ENCODE assay signal across 8 cellular contexts in the genomic region with DNA sequence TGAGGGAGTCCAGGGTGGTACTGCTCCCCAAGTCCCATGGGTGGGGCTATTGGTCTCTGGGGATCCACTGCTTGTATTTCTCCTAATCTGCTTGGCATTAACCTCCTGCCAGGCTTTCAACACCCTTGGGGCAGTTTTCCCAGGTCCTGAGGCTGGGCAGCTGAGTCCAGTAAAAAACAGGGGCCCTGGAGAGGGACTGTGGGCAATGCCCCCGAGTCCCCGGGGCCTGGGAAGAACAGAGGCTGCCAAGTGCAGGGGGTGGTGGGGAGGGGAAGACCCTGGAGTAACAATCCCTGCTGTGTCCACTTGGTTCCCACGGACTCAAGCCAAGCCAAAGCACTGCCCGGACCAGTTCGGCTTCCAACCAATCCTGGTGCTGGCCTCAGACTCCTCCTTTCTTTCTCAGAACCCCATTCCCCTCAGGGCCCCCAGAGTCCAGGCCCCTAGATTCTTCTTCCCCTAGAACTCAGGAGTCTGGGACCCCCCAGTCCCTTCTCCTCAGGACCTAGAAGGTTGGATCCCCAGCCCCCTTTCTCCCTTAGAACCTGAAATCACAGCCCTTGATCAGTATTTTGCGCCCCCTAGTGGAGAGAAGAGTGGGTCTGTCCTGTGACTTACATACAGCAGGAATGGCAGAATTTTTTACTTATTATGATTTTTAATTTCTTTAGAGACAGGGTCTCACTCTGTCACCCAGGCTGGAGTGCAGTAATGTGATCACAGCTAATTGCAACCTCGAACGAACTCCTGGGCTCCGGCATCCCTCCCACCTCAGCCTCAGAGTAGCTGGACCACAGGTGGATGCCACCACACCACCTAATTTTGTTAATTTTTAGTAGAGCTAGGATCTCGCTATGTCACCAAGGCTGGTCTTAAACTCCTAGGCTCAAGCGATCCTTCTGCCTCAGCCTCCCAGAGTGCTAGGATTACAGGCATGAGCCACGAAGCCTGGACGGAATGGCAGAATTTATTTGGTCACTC. TPM values are rescaled to one million over a fixed set of nuclear protein-coding genes. Genes with fewer than 3 reads are reported as not detected.
DNase-seq lines count a peak whose midpoint lies in the region; ATAC-seq and TF ChIP-seq lines count a peak whose summit lies in the region.

No MANE protein-coding gene starts in this region.

- TF ChIP-seq POLR2A in right lobe of liver (IDR thresholded peaks at IDR 0.05), result peak; percentile 11

- POLR2A ChIA-PET in WTC11 (lab: Charles Lee), result interaction anchor here (0.6 to 0.8 kb wide), 2 partner anchors 41 to 46 kb away, joined by 3 to 8 read pairs; partner anchors contain the start of gene APOE

- H3K9me3 ChIP-seq in right lobe of liver, result no peaks in the 10 kb centered on the region

- H3K4me3 ChIP-seq in right lobe of liver, result no peak overlapping the region

- no peaks in the 10 kb centered on the region for H3K9me3 Mint-ChIP-seq in WTC11

- DNase-seq in ACHN, result peak; percentile 73
- DNase-seq in GM13977 (ENCODE audit: low spot score), result peak; percentile 78
- peak; percentile 30 for DNase-seq in NCI-H2196 treated with DMSO at 0.1 percent for 48 hours (lab: John Stamatoyannopoulos, UW; ENCODE audit: unreplicated experiment)
- DNase-seq in WTC11 (ENCODE audit: low spot score), result peak; percentile 57
- peak; percentile 84 for DNase-seq in cerebellar cortex (ENCODE audit: low spot score)
- peak in 2 of 3 donors; percentile 80 to 84 for DNase-seq in right lobe of liver
- DNase-seq in stimulated activated CD4-positive, alpha-beta T cell treated with anti-CD3 and anti-CD28 coated beads, Interleukin-4, amount 100 ng/mL, for 48 hours (ENCODE audit: low read depth in 2 of 2), result peak; percentile 33 to 48

- no peaks in the 10 kb centered on the region for H3K36me3 ChIP-seq in right lobe of liver

- no peaks in the 10 kb centered on the region for H3K36me3 Mint-ChIP-seq in WTC11

- H3K4me3 Mint-ChIP-seq in WTC11, result no peak overlapping the region

- CTCF ChIA-PET in WTC11 (lab: Charles Lee), result interaction anchor here (0.6 to 3.0 kb wide), 19 partner anchors 8 to 167 kb away, joined by 3 to 54 read pairs (median 5); partner anchors contain the start of genes APOE, NECTIN2 and TOMM40

- no peaks in the 10 kb centered on the region for H3K27me3 ChIP-seq in right lobe of liver

- 19% methylated on average over 9 of the region's 13 CpGs for WGBS in right lobe of liver (ENCODE audit: insufficient coverage, low coverage, low lambda C conversion rate, missing lambda C conversion rate)

- peaks cover 0 to 46% (median 8%) of the 10 kb centered on the region in 4 donors for H3K4me1 ChIP-seq in right lobe of liver

- intact Hi-C loops in right lobe of liver (cut with DNase I), result loop anchor here in 1 of 2 donors (5.0 kb wide), 1 partner anchor 49 kb away; no protein-coding TSS in a partner anchor

- H3K27ac ChIP-seq in right lobe of liver, result peak overlapping the region in 2 of 3 donors; percentile 52 to 63

- in situ Hi-C loops in ACHN (cut with HindIII; ENCODE audit: low pct_ligation_motif_present, low pct_unique_long_range_greater_than_20kb, low sequenced_read_pairs) (no loop called here), GM13977 (cut with MboI; ENCODE audit: low pct_unique_long_range_greater_than_20kb, low sequenced_read_pairs, unreplicated experiment) (no loop called here)

- TF ChIP-seq CTCF in GM13977 (IDR thresholded peaks at IDR 0.05; ENCODE audit: extremely low read depth, insufficient read depth, missing control alignments) (peak; percentile 81), WTC11 (IDR thresholded peaks at IDR 0.05) (peak; percentile 80), right lobe of liver (IDR thresholded peaks at IDR 0.05) (peak; percentile 74 to 87 (median 76))

- ATAC-seq in WTC11, result peak; percentile 19
- peak; percentile 22 to 50 (median 40) for ATAC-seq in right lobe of liver
- ATAC-seq in HG02623 (IDR thresholded peaks at IDR 0.05; ENCODE audit: unreplicated experiment), result no peak

- no peak overlapping the region for H3K27ac Mint-ChIP-seq in WTC11

- H3K27me3 Mint-ChIP-seq in WTC11 (ENCODE audit: low read depth), result no peaks in the 10 kb centered on the region

- peaks cover 14% of the 10 kb centered on the region for H3K4me1 Mint-ChIP-seq in WTC11

TF ChIP-seq in WTC11, 78 proteins besides CTCF, POLR2A, EP300 and RAD21 (continues in another document):
- TF ChIP-seq GTF2I (CRISPR knock-in tag; conservative IDR thresholded peaks at IDR 0.05), result no peak
- TF ChIP-seq GABPB1 (CRISPR knock-in tag; IDR thresholded peaks at IDR 0.05), result no peak
- TF ChIP-seq TEAD4 (CRISPR knock-in tag; IDR thresholded peaks at IDR 0.05), result no peak
- TF ChIP-seq EMX1 (CRISPR knock-in tag; IDR thresholded peaks at IDR 0.05), result no peak
- TF ChIP-seq ZNF232 (CRISPR knock-in tag; IDR thresholded peaks at IDR 0.05), result no peak
- TF ChIP-seq NR3C1 (CRISPR knock-in tag; conservative IDR thresholded peaks at IDR 0.05; ENCODE audit: low read depth), result no peak
- TF ChIP-seq HMGXB4 (CRISPR knock-in tag; IDR thresholded peaks at IDR 0.05), result no peak
- no peak for TF ChIP-seq GRHL2 (CRISPR knock-in tag; IDR thresholded peaks at IDR 0.05; ENCODE audit: insufficient replicate concordance, severe bottlenecking)
- TF ChIP-seq OVOL2 (CRISPR knock-in tag; IDR thresholded peaks at IDR 0.05; ENCODE audit: borderline replicate concordance), result no peak
- TF ChIP-seq, protein P1, sequence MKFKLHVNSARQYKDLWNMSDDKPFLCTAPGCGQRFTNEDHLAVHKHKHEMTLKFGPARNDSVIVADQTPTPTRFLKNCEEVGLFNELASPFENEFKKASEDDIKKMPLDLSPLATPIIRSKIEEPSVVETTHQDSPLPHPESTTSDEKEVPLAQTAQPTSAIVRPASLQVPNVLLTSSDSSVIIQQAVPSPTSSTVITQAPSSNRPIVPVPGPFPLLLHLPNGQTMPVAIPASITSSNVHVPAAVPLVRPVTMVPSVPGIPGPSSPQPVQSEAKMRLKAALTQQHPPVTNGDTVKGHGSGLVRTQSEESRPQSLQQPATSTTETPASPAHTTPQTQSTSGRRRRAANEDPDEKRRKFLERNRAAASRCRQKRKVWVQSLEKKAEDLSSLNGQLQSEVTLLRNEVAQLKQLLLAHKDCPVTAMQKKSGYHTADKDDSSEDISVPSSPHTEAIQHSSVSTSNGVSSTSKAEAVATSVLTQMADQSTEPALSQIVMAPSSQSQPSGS (CRISPR knock-in tag; IDR thresholded peaks at IDR 0.05; ENCODE audit: borderline replicate concordance, low read depth), result no peak
- TF ChIP-seq SOX15 (CRISPR knock-in tag; IDR thresholded peaks at IDR 0.05), result no peak
- TF ChIP-seq ZNF219 (CRISPR knock-in tag; IDR thresholded peaks at IDR 0.05; ENCODE audit: borderline replicate concordance), result no peak
- TF ChIP-seq, protein P2, sequence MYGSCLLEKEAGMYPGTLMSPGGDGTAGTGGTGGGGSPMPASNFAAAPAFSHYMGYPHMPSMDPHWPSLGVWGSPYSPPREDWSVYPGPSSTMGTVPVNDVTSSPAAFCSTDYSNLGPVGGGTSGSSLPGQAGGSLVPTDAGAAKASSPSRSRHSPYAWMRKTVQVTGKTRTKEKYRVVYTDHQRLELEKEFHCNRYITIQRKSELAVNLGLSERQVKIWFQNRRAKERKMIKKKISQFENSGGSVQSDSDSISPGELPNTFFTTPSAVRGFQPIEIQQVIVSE (CRISPR knock-in tag; IDR thresholded peaks at IDR 0.05; ENCODE audit: borderline replicate concordance), result no peak
- TF ChIP-seq, protein P3, sequence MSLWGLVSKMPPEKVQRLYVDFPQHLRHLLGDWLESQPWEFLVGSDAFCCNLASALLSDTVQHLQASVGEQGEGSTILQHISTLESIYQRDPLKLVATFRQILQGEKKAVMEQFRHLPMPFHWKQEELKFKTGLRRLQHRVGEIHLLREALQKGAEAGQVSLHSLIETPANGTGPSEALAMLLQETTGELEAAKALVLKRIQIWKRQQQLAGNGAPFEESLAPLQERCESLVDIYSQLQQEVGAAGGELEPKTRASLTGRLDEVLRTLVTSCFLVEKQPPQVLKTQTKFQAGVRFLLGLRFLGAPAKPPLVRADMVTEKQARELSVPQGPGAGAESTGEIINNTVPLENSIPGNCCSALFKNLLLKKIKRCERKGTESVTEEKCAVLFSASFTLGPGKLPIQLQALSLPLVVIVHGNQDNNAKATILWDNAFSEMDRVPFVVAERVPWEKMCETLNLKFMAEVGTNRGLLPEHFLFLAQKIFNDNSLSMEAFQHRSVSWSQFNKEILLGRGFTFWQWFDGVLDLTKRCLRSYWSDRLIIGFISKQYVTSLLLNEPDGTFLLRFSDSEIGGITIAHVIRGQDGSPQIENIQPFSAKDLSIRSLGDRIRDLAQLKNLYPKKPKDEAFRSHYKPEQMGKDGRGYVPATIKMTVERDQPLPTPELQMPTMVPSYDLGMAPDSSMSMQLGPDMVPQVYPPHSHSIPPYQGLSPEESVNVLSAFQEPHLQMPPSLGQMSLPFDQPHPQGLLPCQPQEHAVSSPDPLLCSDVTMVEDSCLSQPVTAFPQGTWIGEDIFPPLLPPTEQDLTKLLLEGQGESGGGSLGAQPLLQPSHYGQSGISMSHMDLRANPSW (CRISPR knock-in tag; conservative IDR thresholded peaks at IDR 0.05; ENCODE audit: low read depth), result no peak

RNA-seq across cellular contexts. Expression of gene CLPTM1, which starts 3.7 kb away (rescaled TPM):
- total RNA-seq in WTC11 (2021) (75.9 to 85.6 TPM (median 76.4 TPM) in 3 replicates), right lobe of liver (10 to 100 TPM; 78.7 to 90.6 (median 83.9) TPM)

RNA-seq across cellular contexts. Expression of gene APOC2, which starts 5.6 kb away (rescaled TPM):
- total RNA-seq in WTC11 (2021) (0.66 to 0.81 TPM in 2 of 3 replicates, not detected in the other), right lobe of liver (1,000 to 10,000 TPM; 1,740 to 7,868 (median 2,043) TPM)

RNA-seq across cellular contexts. Expression of gene APOC4, which starts 9.4 kb away (rescaled TPM):
- total RNA-seq in WTC11 (2021), result not detected in 3 replicates
- total RNA-seq in right lobe of liver, result 100 to 1,000 TPM in 5 of 6 experiments, 10 to 100 TPM in 1; 55.6 to 462 (median 203) TPM

RNA-seq across cellular contexts. Expression of gene APOC1, which starts 37.1 kb away (rescaled TPM):
- 76.2 to 101 TPM (median 86.5 TPM) in 3 replicates for total RNA-seq in WTC11 (2021)
- total RNA-seq in right lobe of liver, result 1,000 to 10,000 TPM; 4,903 to 7,393 (median 5,741) TPM

RNA-seq across cellular contexts. Expression of gene APOE, which starts 45.9 kb away (rescaled TPM):
- total RNA-seq in WTC11 (2021) (815 to 837 TPM (median 824 TPM) in 3 replicates), right lobe of liver (1,000 to 10,000 TPM; 3,480 to 8,780 (median 4,667) TPM)

Comparison
In these comparisons a context has a peak if more than half of its experiments do, and no peak if none do; other contexts are left out.
1. DNase-seq: peak in every context shown above with its lines; median percentile 84 in cerebellar cortex; 82 in right lobe of liver; 78 in GM13977; 73 in ACHN; 57 in WTC11; 40 in stimulated activated CD4-positive, alpha-beta T cell treated with anti-CD3 and anti-CD28 coated beads, Interleukin-4, amount 100 ng/mL, for 48 hours; 30 in NCI-H2196 treated with DMSO at 0.1 percent for 48 hours.
2. RNA of gene APOC2, which starts 5.6 kb away (total RNA-seq): 1,740 to 7,868 TPM in right lobe of liver; 0.66 to 0.81 TPM in WTC11; every median in the first group is over 100 times any median in the second.
3. RNA of gene APOC4, which starts 9.4 kb away (total RNA-seq): 55.6 to 462 TPM in right lobe of liver; not detected in WTC11; every median in the first group is over 10 times any median in the second.
4. Peak in every context shown above with its lines, with median percentiles within 50 percentile points of each other: CTCF ChIP-seq.